1 cellular context compared by ENCODE assay signal in the genomic region with DNA sequence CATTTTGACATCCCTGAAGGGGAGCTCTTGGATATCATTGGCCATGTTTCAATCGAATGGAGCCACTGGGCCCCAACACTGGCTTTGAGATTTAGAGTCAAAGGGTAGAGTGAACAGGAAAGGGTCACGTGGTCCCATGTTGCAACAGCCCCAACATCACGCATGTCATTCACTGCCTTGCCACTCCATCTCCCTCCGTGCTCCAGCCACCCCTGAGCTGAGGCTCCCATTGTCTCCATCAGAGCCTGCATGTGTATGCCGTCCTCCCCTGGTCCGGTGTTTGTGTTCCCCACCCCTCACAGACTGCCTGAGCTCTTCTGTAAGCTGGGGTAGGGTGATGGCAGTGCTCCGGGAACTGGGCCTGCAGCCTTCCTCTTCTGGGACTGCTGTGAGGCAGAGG.
TF ChIP-seq lines count a peak whose summit lies in the region.

No MANE protein-coding gene starts in this region.

TF ChIP-seq in GM12878, 131 proteins besides CTCF, POLR2A, EP300 and RAD21:
- no peak for TF ChIP-seq CREM (IDR thresholded peaks at IDR 0.05; ENCODE audit: low read depth)
- TF ChIP-seq POLR2AphosphoS5 (IDR thresholded peaks at IDR 0.05; ENCODE audit: low read length), result peak; percentile 37; the same call in 1 of the 2 replicates
